Comparison of ENCODE assay signal across 14 cellular contexts in the genomic region with DNA sequence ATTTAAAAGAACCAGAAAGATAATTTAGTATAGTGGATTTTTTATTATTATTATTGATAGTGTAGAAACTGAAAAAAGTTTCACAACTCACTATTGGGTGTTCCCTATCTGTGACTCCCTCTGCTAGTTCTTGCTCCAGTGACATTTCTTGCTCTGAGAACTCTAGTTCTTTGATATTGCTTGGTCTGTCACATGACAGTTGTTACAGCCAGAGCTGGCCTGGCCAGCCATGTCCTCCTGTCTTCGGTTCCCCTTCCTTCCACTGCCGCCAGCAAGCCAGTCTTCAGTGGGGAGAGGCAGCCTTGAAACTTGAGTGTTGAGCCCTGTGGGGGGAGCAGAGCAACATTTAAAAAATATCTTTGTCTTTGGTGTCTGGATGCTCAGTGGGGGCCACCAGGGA.
"Had no signal": no experiment of that assay in that cellular context is flagged by ENCODE, and none has a peak within 500 bp of the region (broad histone marks: within the 10 kb centered on the region; RNA-seq: fewer than 3 reads in every experiment).

No MANE protein-coding gene starts in this region.

- H3K4me1 ChIP-seq: body of pancreas, parathyroid adenoma, tibial artery, vagina had no signal

- H3K79me2 ChIP-seq: parathyroid adenoma had no signal

- DNase-seq: activated CD4-positive, alpha-beta T cell treated with anti-CD3 and anti-CD28 coated beads, Interleukin-2, amount 50 U/mL, for 1 hour; activated CD4-positive, CD25-positive, alpha-beta regulatory T cell; activated effector memory CD4-positive, alpha-beta T cell treated with Interleukin-2 at 50 U/mL for 16 hours; activated T-cell treated with anti-CD3 and anti-CD28 coated beads, Interleukin-2, amount 50 U/mL, for 1 hour; body of pancreas; cerebellar nuclear complex; endodermal cell; stimulated activated CD4-positive, alpha-beta T cell treated with anti-CD3 and anti-CD28 coated beads, Interleukin-1b, Interleukin-23, amount 100 ng/mL, for 48 hours; T1000; tibial artery had no signal

- H2AFZ ChIP-seq: parathyroid adenoma had no signal

- H3K36me3 ChIP-seq: tibial artery, vagina had no signal

- H3K27ac ChIP-seq: body of pancreas, parathyroid adenoma, tibial artery, vagina had no signal

- FAIRE-seq: islet of Langerhans had no signal

- H3K27me3 ChIP-seq: tibial artery, vagina had no signal

- H3K4me3 ChIP-seq: body of pancreas, tibial artery, vagina had no signal

- ATAC-seq: body of pancreas; stimulated activated memory B cell treated with anti-CD40 and anti-IgM and Interleukin-4, amounts not matched to agents 10 μg/mL and 1 μg/mL and 100 μg/mL, for 72 hours had no signal

- H3K9me3 ChIP-seq: body of pancreas, vagina had no signal

- H3K9ac ChIP-seq: parathyroid adenoma had no signal
